Comparison of ENCODE assay signal across 1 cellular context in genomic region chr5:135498662-135498995, GRCh38.
TF ChIP-seq lines count a peak whose summit lies in the region.

No MANE protein-coding gene starts in this region.

TF ChIP-seq in H1, 55 proteins besides CTCF, POLR2A, EP300 and RAD21:
- TF ChIP-seq RXRA (IDR thresholded peaks at IDR 0.05; ENCODE audit: insufficient read depth, low read depth, low read length) = no peak
